In genomic region chr13:99610702-99611289, GRCh38 we compare ENCODE assay signal across 16 cellular contexts. TPM values are rescaled to one million over a fixed set of nuclear protein-coding genes. Genes with fewer than 3 reads are reported as not detected.
DNase-seq lines count a peak whose midpoint lies in the region; ATAC-seq, FAIRE-seq and TF ChIP-seq lines count a peak whose summit lies in the region.
"Had no signal": no experiment of that assay in that cellular context is flagged by ENCODE, and none has a peak within 500 bp of the region (broad histone marks: within the 10 kb centered on the region; RNA-seq: fewer than 3 reads in every experiment).

No MANE protein-coding gene starts in this region.

- peak overlapping the region in 1 of 7 donors; percentile 14 for H3K4me3 Mint-ChIP-seq in CD8-positive, alpha-beta memory T cell
- H3K4me3 Mint-ChIP-seq: stimulated activated naive CD8-positive, alpha-beta T cell treated with anti-CD3 and anti-CD28 coated beads, Interleukin-15, Interleukin-2, amounts not matched to agents 100 ng/mL and 50 ng/mL, for 24 hours had no signal

- no peaks in the 10 kb centered on the region for H3K9me2 ChIP-seq in PC-3 (replicated peaks; ENCODE audit: low read length)

- H3K27ac Mint-ChIP-seq in CD8-positive, alpha-beta memory T cell = peak overlapping the region in 3 of 8 donors; percentile 26 to 64 (median 64)
- H3K27ac Mint-ChIP-seq: stimulated activated naive CD8-positive, alpha-beta T cell treated with anti-CD3 and anti-CD28 coated beads, Interleukin-15, Interleukin-2, amounts not matched to agents 100 ng/mL and 50 ng/mL, for 24 hours had no signal

- H3K36me3 ChIP-seq in BLaER1 = no peaks in the 10 kb centered on the region
- H3K36me3 ChIP-seq in PC-3 (ENCODE audit: low read depth, low read length) = no peaks in the 10 kb centered on the region
- no peaks in the 10 kb centered on the region for H3K36me3 ChIP-seq in CD8-positive, alpha-beta memory T cell (ENCODE audit: insufficient read depth, low read length)
- H3K36me3 ChIP-seq: ovary had no signal

- H3K27ac ChIP-seq in BLaER1 (no peak overlapping the region), PC-3 (ENCODE audit: low read length) (no peak overlapping the region)
- no peak overlapping the region for H3K27ac ChIP-seq in CD8-positive, alpha-beta memory T cell (ENCODE audit: low read depth, low read length)
- H3K27ac ChIP-seq: HL-60, ovary had no signal

- CTCF ChIA-PET in PC-3 (lab: Charles Lee) = no interaction called here
- CTCF ChIA-PET in CD8-positive, alpha-beta memory T cell (lab: Charles Lee) = interaction anchor here (0.9 to 1.6 kb wide), 5 partner anchors 28 to 174 kb away, joined by 3 to 12 read pairs (median 3); no protein-coding TSS in a partner anchor

- no peak for ATAC-seq in PC-3

- H3K36me3 Mint-ChIP-seq in CD8-positive, alpha-beta memory T cell = peaks cover 0 to 4% (median 3%) of the 10 kb centered on the region in 3 donors

- H3K4me3 ChIP-seq in BLaER1 = no peak overlapping the region
- no peak overlapping the region for H3K4me3 ChIP-seq in PC-3 (ENCODE audit: low read length)
- H3K4me3 ChIP-seq in foreskin fibroblast (ENCODE audit: low read depth in 1 of 2, low read length in 2 of 2) = no peak overlapping the region
- no peak overlapping the region for H3K4me3 ChIP-seq in CD8-positive, alpha-beta memory T cell (ENCODE audit: low read length)
- H3K4me3 ChIP-seq: lung, ovary had no signal

- H3K9ac ChIP-seq in BLaER1 (no peak overlapping the region), PC-3 (ENCODE audit: low read length) (no peak overlapping the region)

- H3K4me1 Mint-ChIP-seq in CD8-positive, alpha-beta memory T cell = peaks cover 37 to 59% (median 50%) of the 10 kb centered on the region in 3 donors

- H3F3A ChIP-seq in PC-3 (ENCODE audit: low read length, unreplicated experiment) = no peaks in the 10 kb centered on the region

- H3K4me1 ChIP-seq in BLaER1 (peaks cover 18% of the 10 kb centered on the region), PC-3 (ENCODE audit: insufficient read depth, low read length) (peaks cover 3% of the 10 kb centered on the region; the same call in 1 of the 2 replicates)
- H3K4me1 ChIP-seq in CD8-positive, alpha-beta memory T cell (ENCODE audit: insufficient read depth, low read length) = peaks cover 10% of the 10 kb centered on the region

- POLR2A ChIA-PET in PC-3 (lab: Charles Lee; ENCODE audit: unreplicated experiment) = no interaction called here
- POLR2A ChIA-PET in CD8-positive, alpha-beta memory T cell (lab: Charles Lee) = no interaction called here

- intact Hi-C loops in PC-3 (cut with micrococcal nuclease) = loop anchor here (10.0 kb wide), 1 partner anchor 166 kb away; no protein-coding TSS in a partner anchor

- no peaks in the 10 kb centered on the region for H3K79me2 ChIP-seq in PC-3 (ENCODE audit: low read length)

- in situ Hi-C loops in G401 (cut with HindIII; ENCODE audit: low sequenced_read_pairs) = no loop called here

- H3K27me3 ChIP-seq in BLaER1 (no peaks in the 10 kb centered on the region), PC-3 (ENCODE audit: low read length) (no peaks in the 10 kb centered on the region)
- no peaks in the 10 kb centered on the region for H3K27me3 ChIP-seq in CD8-positive, alpha-beta memory T cell (ENCODE audit: insufficient read depth, low read length, poor library complexity, severe bottlenecking)
- H3K27me3 ChIP-seq: ovary had no signal

- no TSS peak for BruUV-seq in PC-3 (replicated peaks; lab: Mats Ljungman, UMichigan)

- DNase-seq in H54 (ENCODE audit: insufficient read length, low spot score) (no peak), PC-3 (no peak), foreskin fibroblast (no peak), G401 (ENCODE audit: low spot score) (no peak), hypothalamus (lab: John Stamatoyannopoulos, UW) (no peak)
- DNase-seq in stimulated activated CD4-positive, alpha-beta T cell treated with anti-CD3 and anti-CD28 coated beads, Interleukin-15, amount 100 ng/mL, for 24 hours = no peak
- DNase-seq in CD8-positive, alpha-beta memory T cell = no peak
- DNase-seq: effector CD4-positive, alpha-beta T cell; hippocampal formation; NCI-H187 treated with DMSO at 0.1 percent for 48 hours; ovary; T1000 had no signal

- H3K9me3 ChIP-seq in BLaER1 = no peaks in the 10 kb centered on the region
- no peaks in the 10 kb centered on the region for H3K9me3 ChIP-seq in PC-3 (ENCODE audit: low read length)
- H3K9me3 ChIP-seq in CD8-positive, alpha-beta memory T cell (ENCODE audit: low read length) = no peaks in the 10 kb centered on the region
- H3K9me3 ChIP-seq: ovary had no signal

- no peaks in the 10 kb centered on the region for H3K9me3 Mint-ChIP-seq in CD8-positive, alpha-beta memory T cell
- H3K9me3 Mint-ChIP-seq: stimulated activated naive CD8-positive, alpha-beta T cell treated with anti-CD3 and anti-CD28 coated beads, Interleukin-15, Interleukin-2, amounts not matched to agents 100 ng/mL and 50 ng/mL, for 24 hours had no signal

- TF ChIP-seq CTCF in PC-3 (conservative IDR thresholded peaks at IDR 0.05; ENCODE audit: low read depth, low read length) (0 out of 2 replicates have a peak, but pooled peaks have one; percentile 24), foreskin fibroblast (IDR thresholded peaks at IDR 0.05; ENCODE audit: low read depth, low read length) (peak; percentile 5)

- no peaks in the 10 kb centered on the region for H3K27me3 Mint-ChIP-seq in CD8-positive, alpha-beta memory T cell
- H3K27me3 Mint-ChIP-seq: stimulated activated naive CD8-positive, alpha-beta T cell treated with anti-CD3 and anti-CD28 coated beads, Interleukin-15, Interleukin-2, amounts not matched to agents 100 ng/mL and 50 ng/mL, for 24 hours had no signal

- peak; percentile 48 for FAIRE-seq in H54 (lab: Jason Lieb, UNC)

- H4K20me1 ChIP-seq in BLaER1 = no peaks in the 10 kb centered on the region
- no peaks in the 10 kb centered on the region for H4K20me1 ChIP-seq in PC-3 (ENCODE audit: low read length)

- no peak overlapping the region for H2AFZ ChIP-seq in PC-3 (ENCODE audit: low read length)

- peak overlapping the region; percentile 41; the same call in 1 of the 2 replicates for H3K4me2 ChIP-seq in BLaER1
- H3K4me2 ChIP-seq in PC-3 (ENCODE audit: low read length) = no peak overlapping the region

- TF ChIP-seq POLR2A in H54 (IDR thresholded peaks at IDR 0.05; ENCODE audit: low read depth, low read length) = no peak

RNA-seq across cellular contexts. Expression of gene CLYBL, which starts 4.3 kb away (rescaled TPM):
- total RNA-seq in PC-3 (2014; rRNA removed) = 3.4 TPM in 1 of 2 replicates, not detected in the other
- 1 to 10 TPM; 3.8 to 5.6 TPM for total RNA-seq in CD8-positive, alpha-beta memory T cell
- 16.3 TPM for polyA plus RNA-seq in CD8-positive, alpha-beta memory T cell
- total RNA-seq in G401 (2014; rRNA removed; shearing (Covaris generic)) = 13.4 and 14.1 TPM in 2 replicates
